In genomic region chr10:98303569-98303968, GRCh38 we compare ENCODE assay signal across 18 cellular contexts. TPM values are rescaled to one million over a fixed set of nuclear protein-coding genes. Genes with fewer than 3 reads are reported as not detected.
DNase-seq lines count a peak whose midpoint lies in the region; ATAC-seq and TF ChIP-seq lines count a peak whose summit lies in the region.
"Had no signal": no experiment of that assay in that cellular context is flagged by ENCODE, and none has a peak within 500 bp of the region (broad histone marks: within the 10 kb centered on the region; RNA-seq: fewer than 3 reads in every experiment).

No MANE protein-coding gene starts in this region.

- no peak for TF ChIP-seq CTCF in PC-3 (conservative IDR thresholded peaks at IDR 0.05; ENCODE audit: low read depth, low read length)
- TF ChIP-seq CTCF in stomach (IDR thresholded peaks at IDR 0.05) = no peak

- no peak overlapping the region for H4K8ac ChIP-seq in neuronal stem cell (ENCODE audit: low read depth, low read length)

- no peak for ATAC-seq in PC-3

- POLR2A ChIA-PET in PC-3 (lab: Charles Lee; ENCODE audit: unreplicated experiment) = no interaction called here

- no peak overlapping the region for H2AK5ac ChIP-seq in neuronal stem cell (ENCODE audit: low read depth, low read length)

- no peak overlapping the region for H4K91ac ChIP-seq in neuronal stem cell (ENCODE audit: low read depth, low read length, poor library complexity)

- no peak overlapping the region for H3K4ac ChIP-seq in neuronal stem cell (ENCODE audit: low read length)

- intact Hi-C loops in PC-3 (cut with micrococcal nuclease) (no loop called here), stomach (cut with DNase I; ENCODE audit: low total_unique reads) (no loop called here)

- CTCF ChIA-PET in PC-3 (lab: Charles Lee) = no interaction called here

- H3K36me3 ChIP-seq in neuronal stem cell (replicated peaks in 1 of 2; ENCODE audit: control insufficient read depth in 2 of 2, insufficient read depth in 2 of 2, low read length in 2 of 2) (no peaks in the 10 kb centered on the region), PC-3 (ENCODE audit: low read depth, low read length) (no peaks in the 10 kb centered on the region), stomach (no peaks in the 10 kb centered on the region)
- H3K36me3 ChIP-seq: HAP-1 had no signal

- H3K9me2 ChIP-seq in PC-3 (replicated peaks; ENCODE audit: low read length) = no peaks in the 10 kb centered on the region

- BruUV-seq in PC-3 (replicated peaks; lab: Mats Ljungman, UMichigan) = no TSS peak

- H3K14ac ChIP-seq in neuronal stem cell (ENCODE audit: low read length) = no peak overlapping the region

- no peak for TF ChIP-seq EP300 in stomach (IDR thresholded peaks at IDR 0.05)

- H3K9ac ChIP-seq in neuronal stem cell (ENCODE audit: low read depth, low read length, poor library complexity) (peak overlapping the region; percentile 22), PC-3 (ENCODE audit: low read length) (no peak overlapping the region)

- H4K20me1 ChIP-seq in PC-3 (ENCODE audit: low read length) = no peaks in the 10 kb centered on the region

- H3F3A ChIP-seq in PC-3 (ENCODE audit: low read length, unreplicated experiment) = no peaks in the 10 kb centered on the region

- no peak overlapping the region for H2BK12ac ChIP-seq in neuronal stem cell (ENCODE audit: low read length)

- no peaks in the 10 kb centered on the region for H3K79me1 ChIP-seq in neuronal stem cell (ENCODE audit: low read depth, low read length)

- H2BK120ac ChIP-seq in neuronal stem cell (ENCODE audit: low read depth, low read length) = no peak overlapping the region

- peaks cover 0 to 11% of the 10 kb centered on the region in 2 donors for H3K4me1 ChIP-seq in neuronal stem cell (ENCODE audit: control insufficient read depth in 2 of 2, insufficient read depth in 1 of 2, low read depth in 1 of 2, low read length in 2 of 2)
- H3K4me1 ChIP-seq in PC-3 (ENCODE audit: insufficient read depth, low read length) = 0 out of 2 replicates have a peak, but pooled peaks cover 6% of the 10 kb centered on the region
- no peaks in the 10 kb centered on the region for H3K4me1 ChIP-seq in stomach
- H3K4me1 ChIP-seq: HAP-1 had no signal

- H3K23ac ChIP-seq in neuronal stem cell (ENCODE audit: low read depth, low read length, poor library complexity) = no peak overlapping the region

- H3K27me3 ChIP-seq in neuronal stem cell (ENCODE audit: control insufficient read depth in 3 of 3, insufficient read depth in 3 of 3, low read depth in 1 of 3, low read length in 3 of 3) (no peaks in the 10 kb centered on the region), PC-3 (ENCODE audit: low read length) (no peaks in the 10 kb centered on the region), stomach (peaks cover 0 to 43% (median 6%) of the 10 kb centered on the region in 3 donors)

- no peak overlapping the region for H3K4me2 ChIP-seq in neuronal stem cell (ENCODE audit: insufficient read depth, low read length, poor library complexity, severe bottlenecking)
- H3K4me2 ChIP-seq in PC-3 (ENCODE audit: low read length) = no peak overlapping the region

- H3K79me2 ChIP-seq in PC-3 (ENCODE audit: low read length) = no peaks in the 10 kb centered on the region

- TF ChIP-seq POLR2A in stomach (IDR thresholded peaks at IDR 0.05) = no peak

- H3K4me3 ChIP-seq in neuronal stem cell (ENCODE audit: low read length in 2 of 2) (no peak overlapping the region), PC-3 (ENCODE audit: low read length) (no peak overlapping the region), stomach (no peak overlapping the region)
- H3K4me3 ChIP-seq: HAP-1 had no signal

- no peak overlapping the region for H2BK15ac ChIP-seq in neuronal stem cell (ENCODE audit: low read length)

- no peak overlapping the region for H2BK5ac ChIP-seq in neuronal stem cell (ENCODE audit: low read length)

- no peaks in the 10 kb centered on the region for H3K9me3 ChIP-seq in neuronal stem cell (replicated peaks in 1 of 2; ENCODE audit: control insufficient read depth in 2 of 2, insufficient read depth in 1 of 2, low read depth in 1 of 2, low read length in 2 of 2)
- H3K9me3 ChIP-seq in PC-3 (ENCODE audit: low read length) = no peaks in the 10 kb centered on the region
- no peaks in the 10 kb centered on the region for H3K9me3 ChIP-seq in stomach
- H3K9me3 ChIP-seq: HAP-1 had no signal

- H2AFZ ChIP-seq in neuronal stem cell (ENCODE audit: low read length) (no peak overlapping the region), PC-3 (ENCODE audit: low read length) (no peak overlapping the region)

- DNase-seq in NCI-H146 (lab: John Stamatoyannopoulos, UW) (peak; percentile 50), NCI-H146 treated with DMSO at 0.1 percent for 48 hours (lab: John Stamatoyannopoulos, UW; ENCODE audit: unreplicated experiment) (no peak), NCI-H69 (lab: John Stamatoyannopoulos, UW) (peak; percentile 35), iPS-NIHi11 (ENCODE audit: low spot score) (peak; percentile 38), neuronal stem cell (ENCODE audit: low spot score) (no peak), NOMO-1 treated with dmso at 0.1 percent for 144 hours (lab: John Stamatoyannopoulos, UW; ENCODE audit: unreplicated experiment) (no peak), PC-3 (no peak), stomach (no peak)
- DNase-seq: C1 segment of cervical spinal cord; CD4-positive, alpha-beta memory T cell; COR-L47; DMS53; DMS79 treated with DMSO at 0.1 percent for 48 hours; GF-D8; GOT3 had no signal

- no peak overlapping the region for H3K27ac ChIP-seq in neuronal stem cell (replicated peaks; ENCODE audit: low read length)
- no peak overlapping the region for H3K27ac ChIP-seq in PC-3 (ENCODE audit: low read length)
- H3K27ac ChIP-seq in stomach = no peak overlapping the region

- peak overlapping the region; percentile 33 for H3K18ac ChIP-seq in neuronal stem cell (ENCODE audit: low read length)

RNA-seq across cellular contexts. Expression of gene LOXL4, which starts 35.6 kb away (rescaled TPM):
- 1.9 TPM for polyA plus RNA-seq in neuronal stem cell (2013, experiment 1 of 2)
- 1.9 TPM for polyA plus RNA-seq in neuronal stem cell (2013, experiment 2 of 2)
- total RNA-seq in PC-3 (2014; rRNA removed) = 7.8 and 8.2 TPM in 2 replicates
- 10 to 100 TPM in 1 of 5 donors, 1 to 10 TPM in 3, under 1 TPM in 1; 0.29 to 23.7 (median 2.0) TPM for total RNA-seq in stomach
- 1 to 10 TPM; 1.2 to 1.6 (median 1.4) TPM for polyA plus RNA-seq in stomach
- total RNA-seq: A673; CD4-positive, alpha-beta memory T cell; G401 had no signal

Comparison
In these comparisons a context has a peak if more than half of its experiments do, and no peak if none do; other contexts are left out.
1. DNase-seq: peak in NCI-H146 (single experiment), NCI-H69 (single experiment) and iPS-NIHi11 (single experiment); none in NCI-H146 treated with DMSO at 0.1 percent for 48 hours (single experiment), neuronal stem cell (single experiment), NOMO-1 treated with dmso at 0.1 percent for 144 hours (single experiment), PC-3 (single experiment) and stomach (single experiment).